In genomic region chr17:31371511-31372097, GRCh38 we compare ENCODE assay signal across 14 cellular contexts. TPM values are rescaled to one million over a fixed set of nuclear protein-coding genes. Genes with fewer than 3 reads are reported as not detected.
A peak's percentile ranks its signal among the peaks of the same experiment; 100 is the strongest.
DNase-seq lines count a peak whose midpoint lies in the region; ATAC-seq and TF ChIP-seq lines count a peak whose summit lies in the region.
"Had no signal": no experiment of that assay in that cellular context is flagged by ENCODE, and none has a peak within 500 bp of the region (broad histone marks: within the 10 kb centered on the region; RNA-seq: fewer than 3 reads in every experiment).

No MANE protein-coding gene starts in this region.

- no peak overlapping the region for H3K4ac ChIP-seq in mesenchymal stem cell (ENCODE audit: low read depth in 1 of 2, low read length in 2 of 2)

- no peak overlapping the region for H3K18ac ChIP-seq in mesenchymal stem cell (ENCODE audit: low read depth in 1 of 2, low read length in 2 of 2)

- WGBS in mesenchymal stem cell = 45% methylated on average over 3 of the region's 4 CpGs

- DNase-seq in NOMO-1 treated with DMSO at 0.1 percent for 48 hours (lab: John Stamatoyannopoulos, UW; ENCODE audit: unreplicated experiment) = peak; percentile 2
- DNase-seq in NOMO-1 (lab: John Stamatoyannopoulos, UW; ENCODE audit: unreplicated experiment in 2 of 2) = no peak
- peak; percentile 29 for DNase-seq in HS-5 (ENCODE audit: low read depth)
- DNase-seq in mesenchymal stem cell = peak; percentile 39
- DNase-seq in NCI-H345 (lab: John Stamatoyannopoulos, UW) = no peak
- DNase-seq in COLO829 (ENCODE audit: low spot score) = no peak
- DNase-seq in GM20000 (ENCODE audit: low spot score) = no peak
- DNase-seq: AML-193, colonic mucosa, glutamatergic neuron, NCI-H1105, ovary had no signal

- H3K4me3 ChIP-seq in mesenchymal stem cell (ENCODE audit: insufficient read depth in 1 of 2, low read depth in 1 of 2, low read length in 2 of 2) = no peak overlapping the region
- H3K4me3 ChIP-seq: colonic mucosa, ovary had no signal

- H3K36me3 Mint-ChIP-seq in activated T-helper 17 cell treated with anti-CD3 and anti-CD28 coated beads, Interleukin-2, amount 50 U/mL, for 72 hours (ENCODE audit: low read depth) = peaks cover 13% of the 10 kb centered on the region

- H3K4me2 ChIP-seq in mesenchymal stem cell (ENCODE audit: low read length, poor library complexity, severe bottlenecking) = no peak overlapping the region

- peak overlapping the region; percentile 53 for H3K27ac Mint-ChIP-seq in activated T-helper 17 cell treated with anti-CD3 and anti-CD28 coated beads, Interleukin-2, amount 50 U/mL, for 72 hours
- H3K27ac Mint-ChIP-seq: activated T-helper 1 cell treated with anti-CD3 and anti-CD28 coated beads, Interleukin-12 subunit alpha, Interleukin-12 subunit beta, Interleukin-2, Interleukin-4 antibody, amounts not matched to agents 30 ng/mL and 10 ng/mL and 1 ng/mL, durations not matched to agents 14 hours and 24 hours and 36 hours had no signal

- TF ChIP-seq CTCF in GM20000 (IDR thresholded peaks at IDR 0.05; ENCODE audit: extremely low read depth, missing control alignments) = no peak

- H2BK12ac ChIP-seq in mesenchymal stem cell (ENCODE audit: low read length in 2 of 2) = no peak overlapping the region

- H3K27ac ChIP-seq in mesenchymal stem cell (ENCODE audit: low read length, poor library complexity, severe bottlenecking) = no peak overlapping the region
- H3K27ac ChIP-seq: colonic mucosa, ovary had no signal

- H3K36me3 ChIP-seq in mesenchymal stem cell (ENCODE audit: control insufficient read depth in 1 of 2, insufficient read depth in 2 of 2, low read depth in 1 of 2, low read length in 2 of 2) = peaks cover 11 to 39% of the 10 kb centered on the region in 2 experiments
- H3K36me3 ChIP-seq: colonic mucosa, ovary had no signal

- H2AK5ac ChIP-seq in mesenchymal stem cell (ENCODE audit: low read length, severe bottlenecking) = no peak overlapping the region

- no peak overlapping the region for H4K8ac ChIP-seq in mesenchymal stem cell (ENCODE audit: low read length)

- no peaks in the 10 kb centered on the region for H3K9me3 Mint-ChIP-seq in activated T-helper 17 cell treated with anti-CD3 and anti-CD28 coated beads, Interleukin-2, amount 50 U/mL, for 72 hours
- H3K9me3 Mint-ChIP-seq: activated T-helper 1 cell treated with anti-CD3 and anti-CD28 coated beads, Interleukin-12 subunit alpha, Interleukin-12 subunit beta, Interleukin-2, Interleukin-4 antibody, amounts not matched to agents 30 ng/mL and 10 ng/mL and 1 ng/mL, durations not matched to agents 14 hours and 24 hours and 36 hours had no signal

- peaks cover 9% of the 10 kb centered on the region for H3K79me1 ChIP-seq in mesenchymal stem cell (replicated peaks; ENCODE audit: low read length, poor library complexity, severe bottlenecking)

- H2BK15ac ChIP-seq in mesenchymal stem cell (ENCODE audit: low read depth, poor library complexity, severe bottlenecking) = no peak overlapping the region

- no peak overlapping the region for H2BK120ac ChIP-seq in mesenchymal stem cell (ENCODE audit: low read depth, low read length)

- no peak overlapping the region for H2BK5ac ChIP-seq in mesenchymal stem cell (ENCODE audit: low read depth, low read length, poor library complexity, severe bottlenecking)

- peak; percentile 43 for ATAC-seq in activated T-helper 17 cell treated with anti-CD3 and anti-CD28 coated beads, Interleukin-2, amount 50 U/mL, for 72 hours (replicated peaks)

- H3K27me3 ChIP-seq in mesenchymal stem cell (ENCODE audit: control insufficient read depth in 1 of 2, insufficient read depth in 1 of 2, low read length in 2 of 2) = no peaks in the 10 kb centered on the region
- H3K27me3 ChIP-seq: colonic mucosa, ovary had no signal

- no peaks in the 10 kb centered on the region for H3K9me3 ChIP-seq in mesenchymal stem cell (ENCODE audit: control insufficient read depth, low read length)
- H3K9me3 ChIP-seq: colonic mucosa, ovary had no signal

- peaks cover 8% of the 10 kb centered on the region for H3K4me1 Mint-ChIP-seq in activated T-helper 17 cell treated with anti-CD3 and anti-CD28 coated beads, Interleukin-2, amount 50 U/mL, for 72 hours

- no peak overlapping the region for H3K9ac ChIP-seq in mesenchymal stem cell (ENCODE audit: low read length)

- H3K4me3 Mint-ChIP-seq in activated T-helper 17 cell treated with anti-CD3 and anti-CD28 coated beads, Interleukin-2, amount 50 U/mL, for 72 hours = no peak overlapping the region
- H3K4me3 Mint-ChIP-seq: activated T-helper 1 cell treated with anti-CD3 and anti-CD28 coated beads, Interleukin-12 subunit alpha, Interleukin-12 subunit beta, Interleukin-2, Interleukin-4 antibody, amounts not matched to agents 30 ng/mL and 10 ng/mL and 1 ng/mL, durations not matched to agents 14 hours and 24 hours and 36 hours had no signal

- H3K14ac ChIP-seq in mesenchymal stem cell (ENCODE audit: low read length in 2 of 2) = no peak overlapping the region

- no peaks in the 10 kb centered on the region for H3K27me3 Mint-ChIP-seq in activated T-helper 17 cell treated with anti-CD3 and anti-CD28 coated beads, Interleukin-2, amount 50 U/mL, for 72 hours

- no peak overlapping the region for H3K23ac ChIP-seq in mesenchymal stem cell (ENCODE audit: low read length in 2 of 2)

- no peaks in the 10 kb centered on the region for H3K4me1 ChIP-seq in mesenchymal stem cell (ENCODE audit: control insufficient read depth, insufficient read depth, low read depth, low read length)
- H3K4me1 ChIP-seq: colonic mucosa had no signal

- no peak overlapping the region for H2AFZ ChIP-seq in mesenchymal stem cell (ENCODE audit: low read depth, low read length)

- H4K91ac ChIP-seq in mesenchymal stem cell (ENCODE audit: low read length) = no peak overlapping the region

RNA-seq across cellular contexts. Expression of gene RAB11FIP4, which starts 19.9 kb away (rescaled TPM):
- 10 to 100 TPM; 19.7 to 21.7 TPM for total RNA-seq in activated T-helper 17 cell treated with anti-CD3 and anti-CD28 coated beads, Interleukin-2, amount 50 U/mL, for 72 hours
- 0.21 TPM for polyA plus RNA-seq in mesenchymal stem cell (2013, experiment 1 of 2)
- 0.25 TPM for polyA plus RNA-seq in mesenchymal stem cell (2013, experiment 2 of 2)

RNA-seq across cellular contexts. Expression of gene EVI2A, which starts 50.2 kb away (rescaled TPM):
- 10 to 100 TPM; 11.7 to 21.8 TPM for total RNA-seq in activated T-helper 17 cell treated with anti-CD3 and anti-CD28 coated beads, Interleukin-2, amount 50 U/mL, for 72 hours
- 1.6 TPM for polyA plus RNA-seq in mesenchymal stem cell (2013, experiment 1 of 2)
- polyA plus RNA-seq in mesenchymal stem cell (2013, experiment 2 of 2) = 1.5 TPM

RNA-seq across cellular contexts. Expression of gene EVI2B, which starts 57.8 kb away (rescaled TPM):
- total RNA-seq in activated T-helper 17 cell treated with anti-CD3 and anti-CD28 coated beads, Interleukin-2, amount 50 U/mL, for 72 hours = 10 to 100 TPM; 18.5 to 20.7 TPM
- 4.1 TPM for polyA plus RNA-seq in mesenchymal stem cell (2013, experiment 1 of 2)
- 4.2 TPM for polyA plus RNA-seq in mesenchymal stem cell (2013, experiment 2 of 2)

Comparison
In these comparisons a context has a peak if more than half of its experiments do, and no peak if none do; other contexts are left out.
1. DNase-seq: peak in NOMO-1 treated with DMSO at 0.1 percent for 48 hours (single experiment), HS-5 (single experiment) and mesenchymal stem cell (single experiment); none in NOMO-1 (0 of 2), NCI-H345 (single experiment), COLO829 (single experiment) and GM20000 (single experiment).